Comparison of ENCODE assay signal across 8 cellular contexts in genomic region chr10:67849331-67850011, GRCh38. TPM values are rescaled to one million over a fixed set of nuclear protein-coding genes. Genes with fewer than 3 reads are reported as not detected.
DNase-seq lines count a peak whose midpoint lies in the region; FAIRE-seq and TF ChIP-seq lines count a peak whose summit lies in the region.

No MANE protein-coding gene starts in this region.

- H2BK5ac ChIP-seq in H1 (ENCODE audit: low read depth, low read length), result peak overlapping the region; percentile 58
- peak overlapping the region; percentile 87 for H2BK5ac ChIP-seq in mesenchymal stem cell (ENCODE audit: low read depth, low read length, poor library complexity, severe bottlenecking)

- peak overlapping the region; percentile 81 for H4K8ac ChIP-seq in H1 (ENCODE audit: extremely low read depth, insufficient read depth, low read length)
- peak overlapping the region; percentile 91 for H4K8ac ChIP-seq in mesenchymal stem cell (ENCODE audit: low read length)

- CTCF ChIA-PET in H1 (lab: Charles Lee; ENCODE audit: partially characterized antibody), result interaction anchor here (0.9 kb wide), 2 partner anchors 12 to 61 kb away, joined by 3 to 4 read pairs; no protein-coding TSS in a partner anchor

- no peak overlapping the region for H2BK120ac ChIP-seq in H1 (replicated peaks; ENCODE audit: low read depth, low read length)
- H2BK120ac ChIP-seq in mesenchymal stem cell (ENCODE audit: low read depth, low read length), result no peak overlapping the region

- no peaks in the 10 kb centered on the region for H3K79me1 ChIP-seq in H1 (ENCODE audit: low read depth, low read length)
- H3K79me1 ChIP-seq in mesenchymal stem cell (replicated peaks; ENCODE audit: low read length, poor library complexity, severe bottlenecking), result no peaks in the 10 kb centered on the region

- no peak overlapping the region; the same call in 1 of the 2 replicates for H2AK5ac ChIP-seq in H1 (ENCODE audit: low read depth, low read length)
- H2AK5ac ChIP-seq in mesenchymal stem cell (ENCODE audit: low read length, severe bottlenecking), result no peak overlapping the region

- peaks cover 2% of the 10 kb centered on the region; the same call in 1 of the 2 replicates for H3K23me2 ChIP-seq in H1 (ENCODE audit: low read depth, low read length)

- H4K20me1 ChIP-seq in H1 (replicated peaks in 1 of 2; ENCODE audit: control insufficient read depth in 1 of 2, insufficient read depth in 2 of 2, low read length in 2 of 2), result no peaks in the 10 kb centered on the region

- H3K56ac ChIP-seq in H1 (replicated peaks; ENCODE audit: insufficient read length, low read depth, low read length), result peak overlapping the region; percentile 91

- H4K5ac ChIP-seq in H1 (ENCODE audit: insufficient read length, low read depth, low read length), result peak overlapping the region; percentile 79

- H3K23ac ChIP-seq in H1 (ENCODE audit: insufficient read length) (no peak overlapping the region), mesenchymal stem cell (ENCODE audit: low read length in 2 of 2) (no peak overlapping the region)

- no peak for TF ChIP-seq CTCF in GM20000 (IDR thresholded peaks at IDR 0.05; ENCODE audit: extremely low read depth, missing control alignments)
- TF ChIP-seq CTCF in H1 (IDR thresholded peaks at IDR 0.05; ENCODE audit: control extremely low read depth in 1 of 3, insufficient read depth in 1 of 3, low read depth in 1 of 3, low read length in 3 of 3), result peak in 1 of 3 experiments; percentile 2; a peak in 1 of 4 replicates

- H3K18ac ChIP-seq in H1 (ENCODE audit: extremely low read depth, low read length), result peak overlapping the region; percentile 64; the same call in 1 of the 2 replicates
- peak overlapping the region; percentile 7 to 50 for H3K18ac ChIP-seq in mesenchymal stem cell (ENCODE audit: low read depth in 1 of 2, low read length in 2 of 2)

- H3K14ac ChIP-seq in H1 (ENCODE audit: insufficient read length), result no peak overlapping the region
- H3K14ac ChIP-seq in mesenchymal stem cell (ENCODE audit: low read length in 2 of 2), result peak overlapping the region; percentile 39 to 87

- peak in 1 of 2 experiments; percentile 83; a peak in 2 of 3 replicates for TF ChIP-seq POLR2A in H1 (IDR thresholded peaks at IDR 0.05; ENCODE audit: control extremely low read depth in 1 of 2, low read depth in 2 of 2, low read length in 2 of 2)

- WGBS in H1 (ENCODE audit: extremely low coverage in 1 of 2, insufficient coverage in 1 of 2, insufficient read length in 1 of 2, insufficient replicate concordance in 2 of 2, low coverage in 1 of 2, low lambda C conversion rate in 2 of 2, missing lambda C conversion rate in 1 of 2), 2 experiments, result 2% methylated on average over 34 of the region's 36 CpGs; no CpG with 5 or more reads in 1 of the 2 experiments
- 4% methylated on average over 31 of the region's 36 CpGs for WGBS in mesenchymal stem cell

- H3K9ac ChIP-seq in H1 (replicated peaks in 1 of 4; ENCODE audit: extremely low read depth in 1 of 4, low read depth in 3 of 4, low read length in 3 of 4) (peak overlapping the region; percentile 78 to 98 (median 80)), mesenchymal stem cell (ENCODE audit: low read length) (peak overlapping the region; percentile 98)

- H3K4ac ChIP-seq in H1 (replicated peaks; ENCODE audit: insufficient read length, low read depth, low read length) (peak overlapping the region; percentile 19), mesenchymal stem cell (ENCODE audit: low read depth in 1 of 2, low read length in 2 of 2) (peak overlapping the region; percentile 76 to 89)

- TF ChIP-seq EP300 in H1 (IDR thresholded peaks at IDR 0.05; ENCODE audit: borderline replicate concordance in 1 of 2, low read depth in 2 of 2, low read length in 2 of 2), result no peak

- H3K4me2 ChIP-seq in H1 (ENCODE audit: insufficient read depth in 1 of 2, low read depth in 2 of 2, low read length in 2 of 2) (peak overlapping the region; percentile 76 to 89), mesenchymal stem cell (ENCODE audit: low read length, poor library complexity, severe bottlenecking) (peak overlapping the region; percentile 74)

- no peaks in the 10 kb centered on the region for H3K27me3 ChIP-seq in H1 (replicated peaks in 1 of 4; ENCODE audit: control insufficient read depth in 3 of 4, extremely low read depth in 1 of 4, insufficient read depth in 3 of 4, low read length in 3 of 4)
- no peaks in the 10 kb centered on the region for H3K27me3 ChIP-seq in mesenchymal stem cell (ENCODE audit: control insufficient read depth in 1 of 2, insufficient read depth in 1 of 2, low read length in 2 of 2)

- H4K91ac ChIP-seq in H1 (replicated peaks; ENCODE audit: insufficient read length, low read length) (no peak overlapping the region), mesenchymal stem cell (ENCODE audit: low read length) (peak overlapping the region; percentile 1)

- FAIRE-seq in H1 (lab: Jason Lieb, UNC), result peak; percentile 85

- DNase-seq in COLO668 (lab: John Stamatoyannopoulos, UW; ENCODE audit: unreplicated experiment), result peak; percentile 85
- peak; percentile 89 for DNase-seq in GM20000 (ENCODE audit: low spot score)
- peak; percentile 65 for DNase-seq in HS-5 (ENCODE audit: low read depth)
- peak; percentile 51 for DNase-seq in NK-92 (lab: John Stamatoyannopoulos, UW; ENCODE audit: unreplicated experiment)
- peak; percentile 85 for DNase-seq in activated CD8-positive, alpha-beta memory T cell treated with anti-CD3 and anti-CD28 coated beads for 4 hours (ENCODE audit: low read depth in 2 of 2)
- peak; percentile 81 to 94 for DNase-seq in H1 (ENCODE audit: low read depth in 1 of 2, low spot score in 2 of 2)
- peak; percentile 95 for DNase-seq in mesenchymal stem cell
- peak; percentile 71 for DNase-seq in stimulated activated CD8-positive, alpha-beta memory T cell treated with anti-CD3 and anti-CD28 coated beads, Interleukin-12 subunit alpha, Interleukin-12 subunit beta, amount 100 ng/mL, for 24 hours (ENCODE audit: extremely low read depth)

- H3K9me3 ChIP-seq in H1 (ENCODE audit: insufficient read depth in 2 of 2, low read depth in 1 of 2, low read length in 1 of 2), result no peaks in the 10 kb centered on the region
- no peaks in the 10 kb centered on the region for H3K9me3 ChIP-seq in mesenchymal stem cell (ENCODE audit: control insufficient read depth, low read length)

- H3K4me3 ChIP-seq in H1 (ENCODE audit: extremely low read depth in 1 of 4, insufficient read depth in 2 of 4, low read depth in 3 of 4, low read length in 4 of 4), result peak overlapping the region; percentile 85 to 93 (median 89)
- peak overlapping the region; percentile 63 to 96 for H3K4me3 ChIP-seq in mesenchymal stem cell (ENCODE audit: insufficient read depth in 1 of 2, low read depth in 1 of 2, low read length in 2 of 2)

- H3K27ac ChIP-seq in H1 (ENCODE audit: low read depth, low read length) (peak overlapping the region; percentile 66), mesenchymal stem cell (ENCODE audit: low read length, poor library complexity, severe bottlenecking) (peak overlapping the region; percentile 98)

- H2AFZ ChIP-seq in H1 (ENCODE audit: low read length) (peak overlapping the region; percentile 76), mesenchymal stem cell (ENCODE audit: low read depth, low read length) (peak overlapping the region; percentile 80)

- H2BK20ac ChIP-seq in H1 (ENCODE audit: low read length), result no peak overlapping the region

- H3K4me1 ChIP-seq in H1 (replicated peaks in 1 of 4; ENCODE audit: control insufficient read depth in 3 of 4, insufficient read depth in 4 of 4, low read length in 3 of 4) (no peaks in the 10 kb centered on the region), mesenchymal stem cell (ENCODE audit: control insufficient read depth, insufficient read depth, low read depth, low read length) (no peaks in the 10 kb centered on the region)

- H3K36me3 ChIP-seq in H1 (ENCODE audit: control insufficient read depth in 2 of 4, insufficient read depth in 4 of 4, low read length in 3 of 4) (no peaks in the 10 kb centered on the region), mesenchymal stem cell (ENCODE audit: control insufficient read depth in 1 of 2, insufficient read depth in 2 of 2, low read depth in 1 of 2, low read length in 2 of 2) (no peaks in the 10 kb centered on the region)

- H2BK15ac ChIP-seq in H1 (ENCODE audit: low read length) (0 out of 2 replicates have a peak overlapping the region, but pooled peaks have one; percentile 72), mesenchymal stem cell (ENCODE audit: low read depth, poor library complexity, severe bottlenecking) (no peak overlapping the region)

- TF ChIP-seq RAD21 in H1 (IDR thresholded peaks at IDR 0.05 in 1 of 2, conservative IDR thresholded peaks at IDR 0.05 in 1 of 2; ENCODE audit: low read depth in 2 of 2, low read length in 2 of 2), result no peak

- no peak overlapping the region; the same call in 1 of the 2 replicates for H2BK12ac ChIP-seq in H1 (ENCODE audit: low read depth, low read length)
- H2BK12ac ChIP-seq in mesenchymal stem cell (ENCODE audit: low read length in 2 of 2), result no peak overlapping the region

- no peaks in the 10 kb centered on the region for H3K79me2 ChIP-seq in H1 (ENCODE audit: control insufficient read depth in 1 of 2, insufficient read depth in 2 of 2, low read length in 2 of 2)

- POLR2A ChIA-PET in H1 (lab: Charles Lee; ENCODE audit: partially characterized antibody), result interaction anchor here (0.6 to 1.2 kb wide), 6 partner anchors 9 to 126 kb away, joined by 3 to 4 read pairs (median 3); no protein-coding TSS in a partner anchor

RNA-seq across cellular contexts. Expression of gene DNAJC12, which starts 11.5 kb away (rescaled TPM):
- total RNA-seq in H1 (2021; fragmentation: NEBNext Ultra II Directional; extraction: Animal tissue kit (Norgen Biotek cat#: 25700)), result 2.9 and 4.2 TPM in 2 replicates
- 0.33 and 0.86 TPM in 2 replicates for polyA plus RNA-seq in H1 (2011; rRNA removed)
- 1.4 TPM for polyA plus RNA-seq in H1 (2011; cell fraction: cytosol; rRNA removed)
- polyA plus RNA-seq in H1 (2011; cell fraction: nucleus; rRNA removed), result 0.40 TPM
- polyA plus RNA-seq in H1 (2012, experiment 1 of 2), result 1.1 to 1.3 TPM (median 1.3 TPM) in 4 replicates
- 0.39 TPM for polyA plus RNA-seq in H1 (2012, experiment 2 of 2)
- polyA plus RNA-seq in H1 (2013, experiment 1 of 2), result 3.8 TPM
- 4.0 TPM for polyA plus RNA-seq in H1 (2013, experiment 2 of 2)
- 0.24 and 0.28 TPM in 2 replicates for polyA minus RNA-seq in H1 (2011; rRNA and poly(A)+ RNA removed)
- not detected for polyA minus RNA-seq in H1 (2011; cell fraction: cytosol; rRNA and poly(A)+ RNA removed)
- 1.6 TPM for polyA minus RNA-seq in H1 (2011; cell fraction: nucleus; rRNA and poly(A)+ RNA removed)
- 0.59 TPM for polyA plus RNA-seq in mesenchymal stem cell (2013, experiment 1 of 2)
- 0.67 TPM for polyA plus RNA-seq in mesenchymal stem cell (2013, experiment 2 of 2)

RNA-seq across cellular contexts. Expression of gene SIRT1, which starts 35.0 kb away (rescaled TPM):
- total RNA-seq in H1 (2021; fragmentation: NEBNext Ultra II Directional; extraction: Animal tissue kit (Norgen Biotek cat#: 25700)), result 66.2 and 70.9 TPM in 2 replicates
- 13.9 and 22.6 TPM in 2 replicates for polyA plus RNA-seq in H1 (2011; rRNA removed)
- polyA plus RNA-seq in H1 (2011; cell fraction: cytosol; rRNA removed), result 32.3 TPM
- 7.5 TPM for polyA plus RNA-seq in H1 (2011; cell fraction: nucleus; rRNA removed)
- polyA plus RNA-seq in H1 (2012, experiment 1 of 2), result 26.4 to 47.4 TPM (median 31.2 TPM) in 4 replicates
- 3.8 TPM for polyA plus RNA-seq in H1 (2012, experiment 2 of 2)
- polyA plus RNA-seq in H1 (2013, experiment 1 of 2), result 24.6 TPM
- 24.5 TPM for polyA plus RNA-seq in H1 (2013, experiment 2 of 2)
- polyA minus RNA-seq in H1 (2011; rRNA and poly(A)+ RNA removed), result 25.8 and 31.8 TPM in 2 replicates
- 22.1 TPM for polyA minus RNA-seq in H1 (2011; cell fraction: cytosol; rRNA and poly(A)+ RNA removed)
- 29.7 TPM for polyA minus RNA-seq in H1 (2011; cell fraction: nucleus; rRNA and poly(A)+ RNA removed)
- polyA plus RNA-seq in mesenchymal stem cell (2013, experiment 1 of 2), result 6.7 TPM
- 8.2 TPM for polyA plus RNA-seq in mesenchymal stem cell (2013, experiment 2 of 2)

Comparison
In these comparisons a context has a peak if more than half of its experiments do, and no peak if none do; other contexts are left out.
1. Peak in every context shown above with its lines: DNase-seq, H3K4me3 ChIP-seq and H3K27ac ChIP-seq.